Comparison of ENCODE assay signal across 8 cellular contexts in the genomic region with DNA sequence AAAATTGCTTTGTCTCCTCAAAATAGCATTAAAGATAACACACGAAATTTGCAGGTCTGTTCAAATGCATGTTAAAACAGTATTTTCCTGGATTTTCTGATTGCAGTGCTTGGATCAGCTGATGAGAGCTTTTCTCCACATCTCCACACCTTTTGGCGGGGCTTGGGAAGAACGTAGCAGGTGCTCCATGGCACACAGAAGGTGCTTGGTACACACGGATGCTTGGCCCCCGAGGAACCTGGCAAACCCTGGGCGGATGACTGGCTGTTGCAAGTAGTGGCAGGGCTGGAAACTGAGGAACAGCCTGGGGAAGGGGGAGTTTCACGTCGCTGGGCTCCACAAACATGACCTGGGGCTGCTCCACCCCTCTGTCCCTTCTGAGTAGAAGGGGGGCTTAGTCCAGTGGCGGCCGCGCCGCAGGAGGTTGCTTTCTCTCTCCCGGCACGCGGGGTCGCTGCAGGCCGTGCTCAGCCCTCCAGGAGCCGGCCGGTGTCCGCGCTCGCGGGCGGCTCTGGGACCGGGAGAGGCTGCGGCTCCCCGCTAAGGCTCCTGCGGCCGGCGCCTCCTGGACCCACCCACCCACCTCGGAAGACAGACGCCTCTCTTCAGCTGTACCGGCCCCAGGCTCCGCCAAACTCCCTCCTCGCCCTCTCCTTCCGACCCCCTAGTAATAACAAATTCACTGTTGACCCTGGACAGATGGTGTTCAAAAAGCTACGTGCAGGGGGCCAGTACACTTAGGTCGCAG.
DNase-seq lines count a peak whose midpoint lies in the region; ATAC-seq, FAIRE-seq and TF ChIP-seq lines count a peak whose summit lies in the region.

No MANE protein-coding gene starts in this region.

- TF ChIP-seq CTCF in epithelial cell of esophagus (IDR thresholded peaks at IDR 0.05; ENCODE audit: insufficient read depth, low read depth, low read length, missing control alignments), result peak; percentile 49
- no peak for TF ChIP-seq CTCF in mesothelial cell of epicardium (IDR thresholded peaks at IDR 0.05; ENCODE audit: unreplicated experiment)

- H3K27ac Mint-ChIP-seq in mesothelial cell of epicardium, result no peak overlapping the region

- no peak overlapping the region for H3K4me3 ChIP-seq in epithelial cell of esophagus (ENCODE audit: low read length)

- no peak for FAIRE-seq in H54 (lab: Jason Lieb, UNC)

- no peak for TF ChIP-seq POLR2A in H54 (IDR thresholded peaks at IDR 0.05; ENCODE audit: low read depth, low read length)

- ATAC-seq in HG03565 (IDR thresholded peaks at IDR 0.05; ENCODE audit: unreplicated experiment), result no peak

- no peak overlapping the region for H3K4me3 Mint-ChIP-seq in mesothelial cell of epicardium

- DNase-seq in COR-L47 (lab: John Stamatoyannopoulos, UW) (peak; percentile 19), H54 (ENCODE audit: insufficient read length, low spot score) (peak; percentile 43), NOMO-1 treated with dmso at 0.1 percent for 144 hours (lab: John Stamatoyannopoulos, UW; ENCODE audit: unreplicated experiment) (peak; percentile 14), epithelial cell of esophagus (ENCODE audit: low read depth) (peak; percentile 45), mesothelial cell of epicardium (ENCODE audit: low spot score in 2 of 2, unreplicated experiment in 2 of 2) (peak; percentile 63 to 81), NCI-H524 treated with DMSO at 0.1 percent for 48 hours (lab: John Stamatoyannopoulos, UW) (no peak)
- no peak for DNase-seq in stimulated activated CD4-positive, alpha-beta T cell treated with anti-CD3 and anti-CD28 coated beads, Interleukin-4, amount 100 ng/mL, for 4 hours

- peaks cover 83% of the 10 kb centered on the region for H3K27me3 Mint-ChIP-seq in mesothelial cell of epicardium (ENCODE audit: low read depth)

- H3K9me3 Mint-ChIP-seq in mesothelial cell of epicardium, result no peaks in the 10 kb centered on the region

- no peaks in the 10 kb centered on the region for H3K4me1 Mint-ChIP-seq in mesothelial cell of epicardium

- H3K36me3 Mint-ChIP-seq in mesothelial cell of epicardium, result no peaks in the 10 kb centered on the region

Comparison
In these comparisons a context has a peak if more than half of its experiments do, and no peak if none do; other contexts are left out.
1. DNase-seq: peak in COR-L47 (single experiment), H54 (single experiment), NOMO-1 treated with dmso at 0.1 percent for 144 hours (single experiment), epithelial cell of esophagus (single experiment) and mesothelial cell of epicardium (2 of 2); none in NCI-H524 treated with DMSO at 0.1 percent for 48 hours (single experiment) and stimulated activated CD4-positive, alpha-beta T cell treated with anti-CD3 and anti-CD28 coated beads, Interleukin-4, amount 100 ng/mL, for 4 hours (0 of 2).